9 cellular contexts compared by ENCODE assay signal in genomic region chr3:136070953-136071949, GRCh38.
A peak's percentile ranks its signal among the peaks of the same experiment; 100 is the strongest.
DNase-seq lines count a peak whose midpoint lies in the region; ATAC-seq and TF ChIP-seq lines count a peak whose summit lies in the region.
"Had no signal": no experiment of that assay in that cellular context is flagged by ENCODE, and none has a peak within 500 bp of the region (broad histone marks: within the 10 kb centered on the region; RNA-seq: fewer than 3 reads in every experiment).

No MANE protein-coding gene starts in this region.

- H3K27me3 Mint-ChIP-seq in Calu3 (ENCODE audit: unreplicated experiment): no peaks in the 10 kb centered on the region
- no peaks in the 10 kb centered on the region for H3K27me3 Mint-ChIP-seq in chondrocyte (ENCODE audit: low read depth)
- no peaks in the 10 kb centered on the region for H3K27me3 Mint-ChIP-seq in activated naive CD8-positive, alpha-beta T cell treated with anti-CD3 and anti-CD28 coated beads, Interleukin-2, amount 50 U/mL, for 24 hours
- H3K27me3 Mint-ChIP-seq: stimulated activated naive CD8-positive, alpha-beta T cell treated with anti-CD3 and anti-CD28 coated beads, Interleukin-15, Interleukin-2, amounts not matched to agents 100 ng/mL and 50 ng/mL, for 24 hours had no signal

- H3K36me3 ChIP-seq in MG63 (0 out of 2 replicates have a peak, but pooled peaks cover 2% of the 10 kb centered on the region), muscle layer of duodenum (ENCODE audit: control insufficient read depth in 1 of 2, insufficient read depth in 2 of 2, low read length in 2 of 2) (peaks cover 0 to 1% of the 10 kb centered on the region in 2 donors)

- peaks cover 3% of the 10 kb centered on the region for H3K36me3 Mint-ChIP-seq in Calu3 (ENCODE audit: insufficient read depth, unreplicated experiment)
- H3K36me3 Mint-ChIP-seq in chondrocyte (ENCODE audit: low read depth): peaks cover 2% of the 10 kb centered on the region
- no peaks in the 10 kb centered on the region for H3K36me3 Mint-ChIP-seq in activated naive CD8-positive, alpha-beta T cell treated with anti-CD3 and anti-CD28 coated beads, Interleukin-2, amount 50 U/mL, for 24 hours (ENCODE audit: low read depth)

- H3K4me1 Mint-ChIP-seq in Calu3 (ENCODE audit: low read depth, unreplicated experiment) (peaks cover 8% of the 10 kb centered on the region), chondrocyte (ENCODE audit: low read depth) (peaks cover 34% of the 10 kb centered on the region)
- no peaks in the 10 kb centered on the region for H3K4me1 Mint-ChIP-seq in activated naive CD8-positive, alpha-beta T cell treated with anti-CD3 and anti-CD28 coated beads, Interleukin-2, amount 50 U/mL, for 24 hours

- peak overlapping the region; percentile 71 for H3K27ac ChIP-seq in muscle layer of duodenum (ENCODE audit: low read length)

- peaks cover 8% of the 10 kb centered on the region in 2 donors for H3K4me1 ChIP-seq in muscle layer of duodenum (ENCODE audit: control insufficient read depth in 1 of 2, insufficient read depth in 2 of 2, low read length in 2 of 2)

- ATAC-seq in HG03095 (IDR thresholded peaks at IDR 0.05; ENCODE audit: unreplicated experiment): no peak
- ATAC-seq in HG02938 (IDR thresholded peaks at IDR 0.05; ENCODE audit: unreplicated experiment): no peak
- no peak for ATAC-seq in activated naive CD8-positive, alpha-beta T cell treated with anti-CD3 and anti-CD28 coated beads, Interleukin-2, amount 50 U/mL, for 24 hours

- H3K27me3 ChIP-seq in MG63 (no peaks in the 10 kb centered on the region), muscle layer of duodenum (ENCODE audit: low read depth, low read length) (no peaks in the 10 kb centered on the region)

- CTCF ChIA-PET in Calu3 (lab: Charles Lee): interaction anchor here (0.6 kb wide), 1 partner anchor 347 kb away, joined by 3 read pairs; no protein-coding TSS in a partner anchor

- no peaks in the 10 kb centered on the region for H3K9me3 Mint-ChIP-seq in Calu3 (ENCODE audit: low read depth, unreplicated experiment)
- H3K9me3 Mint-ChIP-seq in chondrocyte (ENCODE audit: low read depth): no peaks in the 10 kb centered on the region
- no peaks in the 10 kb centered on the region for H3K9me3 Mint-ChIP-seq in activated naive CD8-positive, alpha-beta T cell treated with anti-CD3 and anti-CD28 coated beads, Interleukin-2, amount 50 U/mL, for 24 hours
- H3K9me3 Mint-ChIP-seq: stimulated activated naive CD8-positive, alpha-beta T cell treated with anti-CD3 and anti-CD28 coated beads, Interleukin-15, Interleukin-2, amounts not matched to agents 100 ng/mL and 50 ng/mL, for 24 hours had no signal

- TSS peak; percentile 25 for BruUV-seq in Calu3 (replicated peaks; lab: Mats Ljungman, UMichigan)

- no peak for TF ChIP-seq CTCF in Calu3 (IDR thresholded peaks at IDR 0.05; ENCODE audit: unreplicated experiment)
- peak; percentile 80 for TF ChIP-seq CTCF in chondrocyte (IDR thresholded peaks at IDR 0.05)

- H3K9me3 ChIP-seq in MG63 (no peaks in the 10 kb centered on the region), muscle layer of duodenum (ENCODE audit: control insufficient read depth in 1 of 2, low read length in 2 of 2) (no peaks in the 10 kb centered on the region)

- no peak for DNase-seq in Calu3
- peak; percentile 3 for DNase-seq in MG63
- no peak for DNase-seq in chondrocyte (ENCODE audit: low spot score)
- DNase-seq in activated naive CD8-positive, alpha-beta T cell treated with anti-CD3 and anti-CD28 coated beads, Interleukin-2, amount 50 U/mL, for 24 hours: no peak
- no peak for DNase-seq in GM19238 (ENCODE audit: insufficient read length, low spot score)

- intact Hi-C loops in Calu3 (cut with micrococcal nuclease; ENCODE audit: unreplicated experiment): no loop called here

- no peak overlapping the region for H3K27ac Mint-ChIP-seq in Calu3 (ENCODE audit: unreplicated experiment)
- H3K27ac Mint-ChIP-seq in chondrocyte (ENCODE audit: unreplicated experiment): peak overlapping the region; percentile 90
- no peak overlapping the region for H3K27ac Mint-ChIP-seq in activated naive CD8-positive, alpha-beta T cell treated with anti-CD3 and anti-CD28 coated beads, Interleukin-2, amount 50 U/mL, for 24 hours
- H3K27ac Mint-ChIP-seq: stimulated activated naive CD8-positive, alpha-beta T cell treated with anti-CD3 and anti-CD28 coated beads, Interleukin-15, Interleukin-2, amounts not matched to agents 100 ng/mL and 50 ng/mL, for 24 hours had no signal

- H3K4me3 ChIP-seq in MG63: no peak overlapping the region
- no peak overlapping the region for H3K4me3 ChIP-seq in muscle layer of duodenum (ENCODE audit: low read depth in 1 of 2, low read length in 2 of 2)

- no peak overlapping the region for H3K4me3 Mint-ChIP-seq in Calu3 (ENCODE audit: low read depth, unreplicated experiment)
- peak overlapping the region; percentile 26 for H3K4me3 Mint-ChIP-seq in chondrocyte (ENCODE audit: unreplicated experiment)
- no peak overlapping the region for H3K4me3 Mint-ChIP-seq in activated naive CD8-positive, alpha-beta T cell treated with anti-CD3 and anti-CD28 coated beads, Interleukin-2, amount 50 U/mL, for 24 hours
- H3K4me3 Mint-ChIP-seq: stimulated activated naive CD8-positive, alpha-beta T cell treated with anti-CD3 and anti-CD28 coated beads, Interleukin-15, Interleukin-2, amounts not matched to agents 100 ng/mL and 50 ng/mL, for 24 hours had no signal
